ENCODE assay signal across 19 cellular contexts in genomic region chr17:28475151-28475900, GRCh38. TPM values are rescaled to one million over a fixed set of nuclear protein-coding genes. Genes with fewer than 3 reads are reported as not detected.
DNase-seq lines count a peak whose midpoint lies in the region; ATAC-seq, FAIRE-seq and TF ChIP-seq lines count a peak whose summit lies in the region.
"Had no signal": no experiment of that assay in that cellular context is flagged by ENCODE, and none has a peak within 500 bp of the region (broad histone marks: within the 10 kb centered on the region; RNA-seq: fewer than 3 reads in every experiment).

No MANE protein-coding gene starts in this region.

- no peaks in the 10 kb centered on the region for H3K9me2 ChIP-seq in OCI-LY7 (ENCODE audit: insufficient read depth, low read length)

- H3K79me2 ChIP-seq in GM12878 (ENCODE audit: control insufficient read depth, insufficient read depth, low read length) (no peaks in the 10 kb centered on the region), osteoblast (ENCODE audit: insufficient read depth, low read length) (no peaks in the 10 kb centered on the region), OCI-LY7 (ENCODE audit: insufficient read depth, low read depth, low read length) (no peaks in the 10 kb centered on the region)

- no peak for TF ChIP-seq RAD21 in GM12878 (IDR thresholded peaks at IDR 0.05; ENCODE audit: insufficient read depth, low read depth, low read length)

- no peak for TF ChIP-seq EP300 in GM12878 (IDR thresholded peaks at IDR 0.05; ENCODE audit: borderline replicate concordance in 1 of 2, control insufficient read depth in 1 of 2, low read depth in 2 of 2, low read length in 2 of 2)

- FAIRE-seq in GM12878 (lab: Jason Lieb, UNC), result peak; percentile 18
- FAIRE-seq: bronchial epithelial cell, GM18507 had no signal

- intact Hi-C loops in GM12878 (cut with micrococcal nuclease; ENCODE audit: unreplicated experiment), result no loop called here
- intact Hi-C loops in OCI-LY7 (cut with micrococcal nuclease; ENCODE audit: unreplicated experiment), result no loop called here

- H3K27ac ChIP-seq in GM12878 (ENCODE audit: control insufficient read depth, insufficient read depth) (no peak overlapping the region), osteoblast (ENCODE audit: low read depth, low read length) (no peak overlapping the region), OCI-LY7 (ENCODE audit: low read depth, low read length, poor library complexity, severe bottlenecking) (no peak overlapping the region)
- H3K27ac ChIP-seq: heart right ventricle, KMS-11 had no signal

- H3K4me1 ChIP-seq in GM12878 (ENCODE audit: control insufficient read depth, insufficient read depth, low read length) (peaks cover 45% of the 10 kb centered on the region), osteoblast (ENCODE audit: insufficient read depth, low read length) (no peaks in the 10 kb centered on the region), OCI-LY7 (ENCODE audit: insufficient read depth, low read length, poor library complexity, severe bottlenecking) (no peaks in the 10 kb centered on the region)
- H3K4me1 ChIP-seq: heart right ventricle had no signal

- ATAC-seq in activated CD8-positive, alpha-beta memory T cell treated with anti-CD3 and anti-CD28 coated beads, Interleukin-2, amount 10 ng/mL, durations not matched to agents 7 days and 5 days, result no peak
- no peak for ATAC-seq in GM12878
- ATAC-seq: heart right ventricle; left ventricle myocardium superior; stimulated activated memory B cell treated with anti-CD40 and anti-IgM and Interleukin-4, amounts not matched to agents 10 μg/mL and 1 μg/mL and 100 μg/mL, for 72 hours had no signal

- POLR2A ChIA-PET in GM12878 (lab: Charles Lee), result no interaction called here
- POLR2A ChIA-PET in OCI-LY7 (lab: Charles Lee), result no interaction called here

- in situ Hi-C loops in GM12878 (cut with MboI), result no loop called here

- H2AFZ ChIP-seq in GM12878 (ENCODE audit: control insufficient read depth, low read depth, low read length), result no peak overlapping the region; the same call in 1 of the 2 replicates
- H2AFZ ChIP-seq in osteoblast (ENCODE audit: low read length), result no peak overlapping the region
- H2AFZ ChIP-seq in OCI-LY7 (ENCODE audit: low read length), result no peak overlapping the region

- H3K9me3 Mint-ChIP-seq in activated CD8-positive, alpha-beta memory T cell treated with anti-CD3 and anti-CD28 coated beads, Interleukin-2, amount 10 ng/mL, durations not matched to agents 7 days and 5 days (ENCODE audit: low read depth), result no peaks in the 10 kb centered on the region
- H3K9me3 Mint-ChIP-seq: stimulated activated memory B cell treated with anti-CD40 and anti-IgM and Interleukin-4, amounts not matched to agents 10 μg/mL and 1 μg/mL and 100 μg/mL, for 72 hours had no signal

- TF ChIP-seq CTCF in GM12878 (IDR thresholded peaks at IDR 0.05 in 2 of 3, conservative IDR thresholded peaks at IDR 0.05 in 1 of 3; ENCODE audit: control insufficient read depth in 2 of 3, extremely low read depth in 1 of 3, insufficient read depth in 1 of 3, low read depth in 3 of 3, low read length in 3 of 3), result no peak
- no peak for TF ChIP-seq CTCF in osteoblast (IDR thresholded peaks at IDR 0.05; ENCODE audit: extremely low read depth, low read depth, low read length)
- TF ChIP-seq CTCF in OCI-LY7 (conservative IDR thresholded peaks at IDR 0.05; ENCODE audit: low read length), result no peak

- no peaks in the 10 kb centered on the region for H3K27me3 Mint-ChIP-seq in activated CD8-positive, alpha-beta memory T cell treated with anti-CD3 and anti-CD28 coated beads, Interleukin-2, amount 10 ng/mL, durations not matched to agents 7 days and 5 days
- H3K27me3 Mint-ChIP-seq: stimulated activated memory B cell treated with anti-CD40 and anti-IgM and Interleukin-4, amounts not matched to agents 10 μg/mL and 1 μg/mL and 100 μg/mL, for 72 hours had no signal

- H3K4me3 Mint-ChIP-seq in activated CD8-positive, alpha-beta memory T cell treated with anti-CD3 and anti-CD28 coated beads, Interleukin-2, amount 10 ng/mL, durations not matched to agents 7 days and 5 days, result no peak overlapping the region
- H3K4me3 Mint-ChIP-seq: stimulated activated memory B cell treated with anti-CD40 and anti-IgM and Interleukin-4, amounts not matched to agents 10 μg/mL and 1 μg/mL and 100 μg/mL, for 72 hours had no signal

- H3K9me3 ChIP-seq in GM12878 (replicated peaks; ENCODE audit: control insufficient read depth, insufficient read depth, low read length), result no peaks in the 10 kb centered on the region
- H3K9me3 ChIP-seq in osteoblast (ENCODE audit: low read depth, low read length), result no peaks in the 10 kb centered on the region
- no peaks in the 10 kb centered on the region for H3K9me3 ChIP-seq in OCI-LY7 (ENCODE audit: low read length)
- H3K9me3 ChIP-seq: heart right ventricle had no signal

- SMC1A ChIA-PET in GM12878 (lab: Charles Lee; ENCODE audit: uncharacterized antibody, unreplicated experiment), result no interaction called here

- H4K20me1 ChIP-seq in GM12878 (ENCODE audit: control insufficient read depth, insufficient read depth) (no peaks in the 10 kb centered on the region), osteoblast (ENCODE audit: insufficient read depth, low read length) (no peaks in the 10 kb centered on the region), OCI-LY7 (ENCODE audit: insufficient read depth, low read length) (no peaks in the 10 kb centered on the region)

- RAD21 ChIA-PET in GM12878 (lab: Charles Lee; ENCODE audit: unreplicated experiment), result no interaction called here

- H3K4me1 Mint-ChIP-seq in activated CD8-positive, alpha-beta memory T cell treated with anti-CD3 and anti-CD28 coated beads, Interleukin-2, amount 10 ng/mL, durations not matched to agents 7 days and 5 days, result peaks cover 13% of the 10 kb centered on the region
- H3K4me1 Mint-ChIP-seq: stimulated activated memory B cell treated with anti-CD40 and anti-IgM and Interleukin-4, amounts not matched to agents 10 μg/mL and 1 μg/mL and 100 μg/mL, for 72 hours had no signal

- H3K27me3 ChIP-seq in GM12878 (replicated peaks in 1 of 2; ENCODE audit: control insufficient read depth in 2 of 2, insufficient read depth in 2 of 2, low read length in 1 of 2) (no peaks in the 10 kb centered on the region), osteoblast (ENCODE audit: insufficient read depth, low read length) (peaks cover 33% of the 10 kb centered on the region)

- 61% methylated on average over 9 of the region's 9 CpGs for WGBS in GM12878 (ENCODE audit: insufficient coverage, insufficient replicate concordance, low lambda C conversion rate, missing lambda C conversion rate)

- no peaks in the 10 kb centered on the region for H3K36me3 ChIP-seq in GM12878 (ENCODE audit: control insufficient read depth in 2 of 2, insufficient read depth in 2 of 2, low read length in 1 of 2)
- no peaks in the 10 kb centered on the region for H3K36me3 ChIP-seq in osteoblast (ENCODE audit: insufficient read depth, low read length)
- no peaks in the 10 kb centered on the region for H3K36me3 ChIP-seq in OCI-LY7 (ENCODE audit: insufficient read depth, low read length)
- H3K36me3 ChIP-seq: heart right ventricle had no signal

- DNase-seq in activated CD8-positive, alpha-beta memory T cell treated with anti-CD3 and anti-CD28 coated beads, Interleukin-2, amount 10 ng/mL, durations not matched to agents 7 days and 5 days, result peak; percentile 14
- DNase-seq in activated CD8-positive, alpha-beta memory T cell treated with anti-CD3 and anti-CD28 coated beads for 24 hours, result no peak
- DNase-seq in HuH-7.5 (ENCODE audit: low spot score), result peak; percentile 59
- no peak for DNase-seq in GM12878 (ENCODE audit: low read depth, low spot score)
- peak; percentile 65 for DNase-seq in osteoblast (ENCODE audit: insufficient read length, low spot score, missing footprints)
- DNase-seq in AG20443 (ENCODE audit: low spot score), result no peak
- DNase-seq in OCI-LY7 (ENCODE audit: low spot score), result no peak
- no peak for DNase-seq in stimulated activated naive CD4-positive, alpha-beta T cell (lab: John Stamatoyannopoulos, UW)
- DNase-seq: AML-193; heart right ventricle; left ventricle myocardium superior; NCI-H2107; stimulated activated CD4-positive, alpha-beta T cell treated with anti-CD3 and anti-CD28 coated beads, Interleukin-2, amount 100 ng/mL, for 24 hours; T1000 had no signal

- no TSS peak for BruUV-seq in GM12878 (replicated peaks; lab: Mats Ljungman, UMichigan)
- BruUV-seq in OCI-LY7 (replicated peaks; lab: Mats Ljungman, UMichigan), result no TSS peak

- H3K4me2 ChIP-seq in GM12878 (ENCODE audit: control insufficient read depth, insufficient read depth) (peak overlapping the region; percentile 12; the same call in 1 of the 2 replicates), osteoblast (ENCODE audit: insufficient read depth, low read length) (no peak overlapping the region), OCI-LY7 (ENCODE audit: low read length) (no peak overlapping the region)
- H3K4me2 ChIP-seq: KMS-11 had no signal

- TF ChIP-seq POLR2A in GM12878 (IDR thresholded peaks at IDR 0.05; ENCODE audit: low read depth, low read length), result no peak

- H3K36me3 Mint-ChIP-seq in activated CD8-positive, alpha-beta memory T cell treated with anti-CD3 and anti-CD28 coated beads, Interleukin-2, amount 10 ng/mL, durations not matched to agents 7 days and 5 days, result no peaks in the 10 kb centered on the region
- H3K36me3 Mint-ChIP-seq: stimulated activated memory B cell treated with anti-CD40 and anti-IgM and Interleukin-4, amounts not matched to agents 10 μg/mL and 1 μg/mL and 100 μg/mL, for 72 hours had no signal

- H3K4me3 ChIP-seq in GM12878, result no peak overlapping the region
- no peak overlapping the region for H3K4me3 ChIP-seq in osteoblast (ENCODE audit: insufficient read depth, low read length)
- H3K4me3 ChIP-seq in OCI-LY7 (ENCODE audit: low read depth, low read length, poor library complexity, severe bottlenecking), result no peak overlapping the region
- H3K4me3 ChIP-seq: heart right ventricle had no signal

- H3K27ac Mint-ChIP-seq in activated CD8-positive, alpha-beta memory T cell treated with anti-CD3 and anti-CD28 coated beads, Interleukin-2, amount 10 ng/mL, durations not matched to agents 7 days and 5 days, result no peak overlapping the region
- H3K27ac Mint-ChIP-seq: stimulated activated memory B cell treated with anti-CD40 and anti-IgM and Interleukin-4, amounts not matched to agents 10 μg/mL and 1 μg/mL and 100 μg/mL, for 72 hours had no signal

- no peak overlapping the region for H3K9ac ChIP-seq in GM12878 (ENCODE audit: control insufficient read depth, insufficient read depth, low read length)
- H3K9ac ChIP-seq: KMS-11 had no signal

- CTCF ChIA-PET in activated CD8-positive, alpha-beta memory T cell treated with anti-CD3 and anti-CD28 coated beads, Interleukin-2, amount 10 ng/mL, durations not matched to agents 7 days and 5 days (lab: Charles Lee), result no interaction called here
- CTCF ChIA-PET in GM12878 (lab: Yijun Ruan, JAX) (no interaction called here), OCI-LY7 (lab: Charles Lee; ENCODE audit: unreplicated experiment) (no interaction called here)

RNA-seq across cellular contexts. Expression of gene SLC13A2, which starts 1.9 kb away (rescaled TPM):
- total RNA-seq in activated CD8-positive, alpha-beta memory T cell treated with anti-CD3 and anti-CD28 coated beads, Interleukin-2, amount 10 ng/mL, durations not matched to agents 7 days and 5 days, result not detected
- not detected in 2 replicates for total RNA-seq in GM12878 (2013; cell fraction: nucleolus; rRNA removed)
- total RNA-seq in GM12878 (2014; rRNA removed) (0.06 TPM in 1 of 2 replicates, not detected in the other), GM12878 (2014; rRNA removed; fragmentation: Illumina TruSeq; extraction: Trizol) (not detected in 2 replicates), GM12878 (2021) (0.13 TPM in 2 replicates), osteoblast (not detected in 2 replicates), OCI-LY7 (2022) (not detected in 2 replicates)
- polyA plus RNA-seq in GM12878 (2011; ENCODE audit: low read depth), result not detected
- polyA plus RNA-seq in GM12878 (2011; rRNA removed) (not detected in 2 replicates), GM12878 (2014; fragmentation: Illumina TruSeq; extraction: Trizol) (0.03 TPM in 1 of 2 replicates, not detected in the other), GM12878 (2014; fragmentation: Nextera tagmentation; extraction: Ambion mirVana) (not detected), GM12878 (2014; rRNA removed) (0.05 and 0.13 TPM in 2 replicates), GM12878 (2016; fragmentation: Nextera tagmentation; extraction: Ambion mirVana) (not detected)
- polyA plus RNA-seq in GM12878 (2011; cell fraction: cytosol; rRNA removed), result not detected in 2 replicates
- polyA plus RNA-seq in GM12878 (2011; cell fraction: nucleus; rRNA removed), result not detected in 2 replicates
- 0.04 and 0.07 TPM in 2 replicates for polyA plus RNA-seq in GM12878 (2012)
- polyA minus RNA-seq in GM12878 (2011; rRNA and poly(A)+ RNA removed), result not detected in 2 replicates
- not detected in 2 replicates for polyA minus RNA-seq in GM12878 (2011; cell fraction: cytosol; rRNA and poly(A)+ RNA removed)
- not detected in 2 replicates for polyA minus RNA-seq in GM12878 (2011; cell fraction: nucleus; rRNA and poly(A)+ RNA removed)
- not detected in 2 replicates for total RNA-seq in OCI-LY7 (2014; rRNA removed; shearing (Covaris generic))
- total RNA-seq: bronchial epithelial cell, heart right ventricle, left ventricle myocardium superior had no signal
- polyA plus RNA-seq: heart right ventricle had no signal

RNA-seq across cellular contexts. Expression of gene FOXN1, which starts 30.8 kb away (rescaled TPM):
- not detected for total RNA-seq in activated CD8-positive, alpha-beta memory T cell treated with anti-CD3 and anti-CD28 coated beads, Interleukin-2, amount 10 ng/mL, durations not matched to agents 7 days and 5 days
- total RNA-seq in GM12878 (2013; cell fraction: nucleolus; rRNA removed), result not detected in 2 replicates
- total RNA-seq in GM12878 (2014; rRNA removed) (not detected in 2 replicates), GM12878 (2014; rRNA removed; fragmentation: Illumina TruSeq; extraction: Trizol) (not detected in 2 replicates), GM12878 (2021) (not detected in 2 replicates), osteoblast (not detected in 2 replicates), OCI-LY7 (2022) (not detected in 2 replicates)
- not detected for polyA plus RNA-seq in GM12878 (2011; ENCODE audit: low read depth)
- polyA plus RNA-seq in GM12878 (2011; rRNA removed) (not detected in 2 replicates), GM12878 (2014; fragmentation: Illumina TruSeq; extraction: Trizol) (not detected in 2 replicates), GM12878 (2014; fragmentation: Nextera tagmentation; extraction: Ambion mirVana) (not detected), GM12878 (2014; rRNA removed) (not detected in 2 replicates), GM12878 (2016; fragmentation: Nextera tagmentation; extraction: Ambion mirVana) (not detected)
- not detected in 2 replicates for polyA plus RNA-seq in GM12878 (2011; cell fraction: cytosol; rRNA removed)
- polyA plus RNA-seq in GM12878 (2011; cell fraction: nucleus; rRNA removed), result not detected in 2 replicates
- polyA plus RNA-seq in GM12878 (2012), result 0.03 TPM in 1 of 2 replicates, not detected in the other
- polyA minus RNA-seq in GM12878 (2011; rRNA and poly(A)+ RNA removed), result not detected in 2 replicates
- polyA minus RNA-seq in GM12878 (2011; cell fraction: cytosol; rRNA and poly(A)+ RNA removed), result not detected in 2 replicates
- not detected in 2 replicates for polyA minus RNA-seq in GM12878 (2011; cell fraction: nucleus; rRNA and poly(A)+ RNA removed)
- not detected in 2 replicates for total RNA-seq in OCI-LY7 (2014; rRNA removed; shearing (Covaris generic))
- total RNA-seq: bronchial epithelial cell, heart right ventricle, left ventricle myocardium superior, posterior vena cava had no signal
- polyA plus RNA-seq: heart right ventricle had no signal

Comparison
In these comparisons a context has a peak if more than half of its experiments do, and no peak if none do; other contexts are left out.
1. DNase-seq: peak in activated CD8-positive, alpha-beta memory T cell treated with anti-CD3 and anti-CD28 coated beads, Interleukin-2, amount 10 ng/mL, durations not matched to agents 7 days and 5 days (single experiment), HuH-7.5 (single experiment) and osteoblast (single experiment); none in activated CD8-positive, alpha-beta memory T cell treated with anti-CD3 and anti-CD28 coated beads for 24 hours (single experiment), GM12878 (single experiment), AG20443 (single experiment), OCI-LY7 (single experiment) and stimulated activated naive CD4-positive, alpha-beta T cell (0 of 6).